ENCODE assay signal across 18 cellular contexts in genomic region chr4:120080533-120080932, GRCh38. TPM values are rescaled to one million over a fixed set of nuclear protein-coding genes. Genes with fewer than 3 reads are reported as not detected.
DNase-seq lines count a peak whose midpoint lies in the region; ATAC-seq lines count a peak whose summit lies in the region.
"Had no signal": no experiment of that assay in that cellular context is flagged by ENCODE, and none has a peak within 500 bp of the region (broad histone marks: within the 10 kb centered on the region; RNA-seq: fewer than 3 reads in every experiment).

No MANE protein-coding gene starts in this region.

- intact Hi-C loops in activated T-helper 2 cell treated with anti-CD3 and anti-CD28 coated beads, Interferon-gamma antibody, Interleukin-2, Interleukin-4, amounts not matched to agents 10 μg/mL and 5 μg/mL and 100 μg/mL, durations not matched to agents 14 hours and 24 hours and 36 hours (cut with micrococcal nuclease), result no loop called here

- H3K36me3 Mint-ChIP-seq in activated T-helper 2 cell treated with anti-CD3 and anti-CD28 coated beads, Interferon-gamma antibody, Interleukin-2, Interleukin-4, amounts not matched to agents 10 μg/mL and 5 μg/mL and 100 μg/mL, durations not matched to agents 14 hours and 24 hours and 36 hours (ENCODE audit: low read depth), result no peaks in the 10 kb centered on the region
- H3K36me3 Mint-ChIP-seq in activated naive CD8-positive, alpha-beta T cell treated with anti-CD3 and anti-CD28 coated beads for 36 hours, result no peaks in the 10 kb centered on the region
- H3K36me3 Mint-ChIP-seq: CD8-positive, alpha-beta T cell had no signal

- no peaks in the 10 kb centered on the region for H3K27me3 ChIP-seq in SJCRH30
- H3K27me3 ChIP-seq: BLaER1 had no signal

- no peak overlapping the region for H3K4me3 Mint-ChIP-seq in activated T-helper 2 cell treated with anti-CD3 and anti-CD28 coated beads, Interferon-gamma antibody, Interleukin-2, Interleukin-4, amounts not matched to agents 10 μg/mL and 5 μg/mL and 100 μg/mL, durations not matched to agents 14 hours and 24 hours and 36 hours (ENCODE audit: low read depth)
- no peak overlapping the region for H3K4me3 Mint-ChIP-seq in activated naive CD8-positive, alpha-beta T cell treated with anti-CD3 and anti-CD28 coated beads for 36 hours
- H3K4me3 Mint-ChIP-seq: B cell; CD4-positive, CD25-positive, alpha-beta regulatory T cell; CD8-positive, alpha-beta T cell; HFFc6 had no signal

- no peaks in the 10 kb centered on the region for H3K4me1 Mint-ChIP-seq in activated T-helper 2 cell treated with anti-CD3 and anti-CD28 coated beads, Interferon-gamma antibody, Interleukin-2, Interleukin-4, amounts not matched to agents 10 μg/mL and 5 μg/mL and 100 μg/mL, durations not matched to agents 14 hours and 24 hours and 36 hours (ENCODE audit: low read depth)
- H3K4me1 Mint-ChIP-seq in activated naive CD8-positive, alpha-beta T cell treated with anti-CD3 and anti-CD28 coated beads for 36 hours, result no peaks in the 10 kb centered on the region
- H3K4me1 Mint-ChIP-seq: B cell; CD4-positive, CD25-positive, alpha-beta regulatory T cell had no signal

- no peaks in the 10 kb centered on the region for H3K9me3 ChIP-seq in SJCRH30 (replicated peaks)
- H3K9me3 ChIP-seq: BLaER1, HAP-1 had no signal

- ATAC-seq in GM21786 (IDR thresholded peaks at IDR 0.05; ENCODE audit: unreplicated experiment), result no peak
- ATAC-seq: CD8-positive, alpha-beta T cell had no signal

- peaks cover 52% of the 10 kb centered on the region for H3K4me1 ChIP-seq in SJCRH30
- H3K4me1 ChIP-seq: BLaER1 had no signal

- no peaks in the 10 kb centered on the region for H3K9me3 Mint-ChIP-seq in activated T-helper 2 cell treated with anti-CD3 and anti-CD28 coated beads, Interferon-gamma antibody, Interleukin-2, Interleukin-4, amounts not matched to agents 10 μg/mL and 5 μg/mL and 100 μg/mL, durations not matched to agents 14 hours and 24 hours and 36 hours
- H3K9me3 Mint-ChIP-seq in activated naive CD8-positive, alpha-beta T cell treated with anti-CD3 and anti-CD28 coated beads for 36 hours, result no peaks in the 10 kb centered on the region
- H3K9me3 Mint-ChIP-seq: CD4-positive, CD25-positive, alpha-beta regulatory T cell; CD8-positive, alpha-beta T cell; HFFc6 had no signal

- no peaks in the 10 kb centered on the region for H3K36me3 ChIP-seq in SJCRH30
- H3K36me3 ChIP-seq: BLaER1, HAP-1 had no signal

- no peak overlapping the region for H3K4me3 ChIP-seq in SJCRH30
- H3K4me3 ChIP-seq: BLaER1, HAP-1 had no signal

- peak overlapping the region; percentile 93; the same call in 1 of the 2 replicates for H3K27ac ChIP-seq in SJCRH30
- H3K27ac ChIP-seq: 22Rv1, BLaER1, C4-2B had no signal

- no peak overlapping the region for H3K27ac Mint-ChIP-seq in activated T-helper 2 cell treated with anti-CD3 and anti-CD28 coated beads, Interferon-gamma antibody, Interleukin-2, Interleukin-4, amounts not matched to agents 10 μg/mL and 5 μg/mL and 100 μg/mL, durations not matched to agents 14 hours and 24 hours and 36 hours
- H3K27ac Mint-ChIP-seq in activated naive CD8-positive, alpha-beta T cell treated with anti-CD3 and anti-CD28 coated beads for 36 hours, result no peak overlapping the region
- H3K27ac Mint-ChIP-seq: B cell; CD4-positive, CD25-positive, alpha-beta regulatory T cell; CD8-positive, alpha-beta T cell; HFFc6 had no signal

- peaks cover 4% of the 10 kb centered on the region for H3K27me3 Mint-ChIP-seq in activated T-helper 2 cell treated with anti-CD3 and anti-CD28 coated beads, Interferon-gamma antibody, Interleukin-2, Interleukin-4, amounts not matched to agents 10 μg/mL and 5 μg/mL and 100 μg/mL, durations not matched to agents 14 hours and 24 hours and 36 hours (ENCODE audit: low read depth)
- H3K27me3 Mint-ChIP-seq in activated naive CD8-positive, alpha-beta T cell treated with anti-CD3 and anti-CD28 coated beads for 36 hours, result no peaks in the 10 kb centered on the region
- H3K27me3 Mint-ChIP-seq: B cell; CD4-positive, CD25-positive, alpha-beta regulatory T cell had no signal

- DNase-seq in EL (peak; percentile 12), SJCRH30 (no peak), dermis microvascular lymphatic vessel endothelial cell (ENCODE audit: low read depth in 2 of 2) (peak; percentile 11 to 31)
- DNase-seq in activated T-helper 2 cell treated with anti-CD3 and anti-CD28 coated beads, Interferon-gamma antibody, Interleukin-2, Interleukin-4, amounts not matched to agents 10 μg/mL and 5 μg/mL and 100 μg/mL, durations not matched to agents 14 hours and 24 hours and 36 hours (ENCODE audit: low spot score), result no peak
- DNase-seq in activated naive CD8-positive, alpha-beta T cell treated with anti-CD3 and anti-CD28 coated beads for 36 hours, result no peak
- DNase-seq: CD4-positive, CD25-positive, alpha-beta regulatory T cell; CD8-positive, alpha-beta T cell; DMS 273 treated with DMSO at 0.1 percent for 48 hours; DMS79; GF-D8; GOT3; HFFc6 had no signal

RNA-seq across cellular contexts. Expression of gene MAD2L1, which starts 13.9 kb away (rescaled TPM):
- total RNA-seq in SJCRH30 (2014; rRNA removed; shearing (Covaris generic)), result 213 and 223 TPM in 2 replicates
- total RNA-seq in dermis microvascular lymphatic vessel endothelial cell, result 9.0 and 29.8 TPM in 2 replicates
- 68.7 and 70.8 TPM in 2 replicates for total RNA-seq in activated T-helper 2 cell treated with anti-CD3 and anti-CD28 coated beads, Interferon-gamma antibody, Interleukin-2, Interleukin-4, amounts not matched to agents 10 μg/mL and 5 μg/mL and 100 μg/mL, durations not matched to agents 14 hours and 24 hours and 36 hours
- total RNA-seq in activated naive CD8-positive, alpha-beta T cell treated with anti-CD3 and anti-CD28 coated beads for 36 hours, result 100 to 1,000 TPM in 1 of 2 experiments, 10 to 100 TPM in 1; 100.0 to 106 TPM

Comparison
In these comparisons a context has a peak if more than half of its experiments do, and no peak if none do; other contexts are left out.
1. DNase-seq: peak in EL (single experiment) and dermis microvascular lymphatic vessel endothelial cell (2 of 2); none in SJCRH30 (0 of 2), activated T-helper 2 cell treated with anti-CD3 and anti-CD28 coated beads, Interferon-gamma antibody, Interleukin-2, Interleukin-4, amounts not matched to agents 10 μg/mL and 5 μg/mL and 100 μg/mL, durations not matched to agents 14 hours and 24 hours and 36 hours (single experiment) and activated naive CD8-positive, alpha-beta T cell treated with anti-CD3 and anti-CD28 coated beads for 36 hours (single experiment).